In the genomic region with DNA sequence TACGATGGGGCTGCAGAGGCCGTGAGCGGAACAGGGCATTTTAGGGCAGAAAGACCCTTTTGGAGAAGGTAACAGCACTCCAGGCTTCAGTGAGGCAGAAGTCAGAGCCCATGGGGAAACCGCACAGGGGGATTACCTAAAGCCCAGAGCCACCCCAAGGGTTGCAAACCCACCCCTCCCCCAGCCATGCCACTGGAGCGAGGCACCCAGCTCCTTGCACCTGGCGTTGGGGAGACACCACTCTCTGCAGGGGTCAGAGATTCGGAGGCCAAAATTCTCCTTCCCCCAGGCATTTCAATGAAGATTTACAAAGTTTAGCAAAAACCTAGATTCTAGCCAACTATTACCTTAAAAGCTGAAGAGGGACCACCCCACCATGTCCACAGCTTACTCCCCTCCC, we compare ENCODE assay signal across 24 cellular contexts. TPM values are rescaled to one million over a fixed set of nuclear protein-coding genes. Genes with fewer than 3 reads are reported as not detected.
"Had no signal": no experiment of that assay in that cellular context is flagged by ENCODE, and none has a peak within 500 bp of the region (broad histone marks: within the 10 kb centered on the region; RNA-seq: fewer than 3 reads in every experiment).

No MANE protein-coding gene starts in this region.

- FAIRE-seq: colon, urothelium cell line had no signal

- DNase-seq: esophagus squamous epithelium; foreskin fibroblast; mammary epithelial cell; naive thymus-derived CD4-positive, alpha-beta T cell; nephron progenitor cell; stimulated activated CD4-positive, alpha-beta T cell treated with anti-CD3 and anti-CD28 coated beads, Interleukin-2, amount 100 ng/mL, for 24 hours; stimulated activated CD4-positive, alpha-beta T cell treated with anti-CD3 and anti-CD28 coated beads, Interleukin-4, amount 100 ng/mL, for 4 hours; stimulated activated naive B cell treated with anti-CD40 and anti-IgM and Interleukin-4, amounts not matched to agents 10 μg/mL and 1 μg/mL and 100 μg/mL, for 72 hours; stimulated activated naive CD8-positive, alpha-beta T cell treated with anti-CD3 and anti-CD28 coated beads, Interleukin-15, amount 100 ng/mL, for 72 hours; trophoblast cell had no signal

- H3K4me2 ChIP-seq: hepatocyte had no signal

- H3K27ac ChIP-seq: hepatocyte, neutrophil had no signal

- H3K4me3 ChIP-seq: esophagus squamous epithelium, hepatocyte, skin epidermis had no signal

- H2AFZ ChIP-seq: hepatocyte had no signal

- H3K79me2 ChIP-seq: hepatocyte had no signal

- H3K9me3 ChIP-seq: esophagus squamous epithelium, neutrophil had no signal

- ATAC-seq: naive thymus-derived CD4-positive, alpha-beta T cell; sciatic nerve; stimulated activated naive B cell treated with anti-CD40 and anti-IgM and Interleukin-4, amounts not matched to agents 10 μg/mL and 1 μg/mL and 100 μg/mL, for 72 hours; stimulated activated naive CD8-positive, alpha-beta T cell treated with anti-CD3 and anti-CD28 coated beads, Interleukin-15, amount 100 ng/mL, for 72 hours had no signal

- H3K36me3 ChIP-seq: esophagus squamous epithelium, neutrophil had no signal

RNA-seq across cellular contexts. Expression of a gene that starts 38.4 kb away (rescaled TPM):
- total RNA-seq: epithelial cell of proximal tubule; esophagus squamous epithelium; kidney epithelial cell; lower leg skin; mammary epithelial cell; mesenteric fat pad; mononuclear cell; naive thymus-derived CD4-positive, alpha-beta T cell; osteoblast; pulmonary artery endothelial cell; sciatic nerve; subcutaneous adipose tissue had no signal
- polyA plus RNA-seq: mammary epithelial cell; naive thymus-derived CD4-positive, alpha-beta T cell had no signal

RNA-seq across cellular contexts. Expression of a gene that starts 58.7 kb away (rescaled TPM):
- total RNA-seq: kidney epithelial cell, osteoblast had no signal
